23 cellular contexts compared by ENCODE assay signal in the genomic region with DNA sequence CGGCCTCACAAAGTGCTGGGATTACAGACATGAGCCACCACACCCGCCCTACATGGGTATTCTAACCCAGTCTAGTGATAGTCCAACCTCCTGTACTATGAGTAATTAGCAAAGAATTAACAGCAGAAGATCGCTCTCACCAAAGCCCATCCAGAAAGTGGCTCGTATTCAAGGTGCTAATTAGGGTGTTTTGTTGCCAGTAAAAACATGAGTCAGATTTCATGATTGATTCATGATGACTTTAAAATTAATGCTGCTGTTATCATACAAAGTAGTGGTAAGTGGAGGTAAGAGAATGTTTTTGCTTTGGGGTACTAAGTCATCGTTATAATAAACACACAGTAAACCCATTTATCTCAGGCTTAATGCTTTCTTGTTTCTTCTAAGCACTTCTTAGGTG.
"Had no signal": no experiment of that assay in that cellular context is flagged by ENCODE, and none has a peak within 500 bp of the region (broad histone marks: within the 10 kb centered on the region; RNA-seq: fewer than 3 reads in every experiment).

No MANE protein-coding gene starts in this region.

- H3K4me3 ChIP-seq: coronary artery, esophagus muscularis mucosa, gastroesophageal sphincter, left ventricle myocardium inferior, lower lobe of right lung, neural progenitor cell, pancreas, right lobe of liver, testis, tibial nerve, upper lobe of right lung, vagina had no signal

- H3K27ac ChIP-seq: coronary artery, esophagus muscularis mucosa, gastroesophageal sphincter, left ventricle myocardium inferior, lower lobe of right lung, neural progenitor cell, pancreas, right lobe of liver, testis, tibial nerve, upper lobe of right lung, vagina had no signal

- H3K4me1 ChIP-seq: gastroesophageal sphincter, left ventricle myocardium inferior, lower lobe of right lung, neural progenitor cell, pancreas, right lobe of liver, testis, tibial nerve, upper lobe of right lung had no signal

- DNase-seq: effector CD4-positive, alpha-beta T cell; glutamatergic neuron; kidney; left cardiac atrium; left ventricle myocardium inferior; lower lobe of right lung; mesenchymal stem cell; midbrain; nucleus accumbens; pancreas; right lobe of liver; stimulated activated CD4-positive, alpha-beta T cell treated with anti-CD3 and anti-CD28 coated beads, Interleukin-1b, Interleukin-23, amount 100 ng/mL, for 48 hours; stimulated activated CD4-positive, alpha-beta T cell treated with anti-CD3 and anti-CD28 coated beads, Interleukin-4, amount 100 ng/mL, for 24 hours; testis; upper lobe of right lung had no signal

- H3K9me3 ChIP-seq: esophagus muscularis mucosa, gastroesophageal sphincter, left ventricle myocardium inferior, lower lobe of right lung, pancreas, right lobe of liver, testis, tibial nerve, upper lobe of right lung, vagina had no signal

- H3K27me3 ChIP-seq: esophagus muscularis mucosa, gastroesophageal sphincter, neural progenitor cell, pancreas, right lobe of liver, testis, tibial nerve, upper lobe of right lung, vagina had no signal

- H3K36me3 ChIP-seq: esophagus muscularis mucosa, gastroesophageal sphincter, left ventricle myocardium inferior, lower lobe of right lung, neural progenitor cell, pancreas, right lobe of liver, tibial nerve, upper lobe of right lung, vagina had no signal

- ATAC-seq: gastroesophageal sphincter; lower lobe of right lung; natural killer cell treated with Interleukin-12 subunit alpha and Interleukin-12 subunit beta and Interleukin-15 and Interleukin-18, amount 100 ng/mL, for 72 hours; pancreas; right lobe of liver; stimulated activated memory B cell treated with anti-CD40 and anti-IgM and Interleukin-4, amounts not matched to agents 10 μg/mL and 1 μg/mL and 100 μg/mL, for 72 hours; upper lobe of right lung had no signal
